Comparison of ENCODE assay signal across 8 cellular contexts in genomic region chr22:35539910-35540599, GRCh38. TPM values are rescaled to one million over a fixed set of nuclear protein-coding genes. Genes with fewer than 3 reads are reported as not detected.
DNase-seq lines count a peak whose midpoint lies in the region; ATAC-seq and TF ChIP-seq lines count a peak whose summit lies in the region.

No MANE protein-coding gene starts in this region.

- H3K27me3 ChIP-seq in right lobe of liver = no peaks in the 10 kb centered on the region

- H3K4me3 ChIP-seq in GM12865 (ENCODE audit: low read depth, low read length) (peak overlapping the region; percentile 46), right lobe of liver (peak overlapping the region; percentile 40 to 53 (median 50))

- peak overlapping the region; percentile 60 to 91 (median 72) for H3K4me3 Mint-ChIP-seq in IgD-negative memory B cell
- H3K4me3 Mint-ChIP-seq in activated CD4-positive, alpha-beta T cell treated with anti-CD3 and anti-CD28 coated beads, Interleukin-2, amount 10 ng/mL, durations not matched to agents 7 days and 5 days = peak overlapping the region; percentile 63
- peak overlapping the region; percentile 68 for H3K4me3 Mint-ChIP-seq in dendritic cell treated with granulocyte-macrophage colony-stimulating factor and Interleukin-4, amounts not matched to agents 40 ng/mL and 50 ng/mL, for 4 days

- peaks cover 9 to 13% (median 9%) of the 10 kb centered on the region in 3 donors for H3K4me1 Mint-ChIP-seq in IgD-negative memory B cell
- H3K4me1 Mint-ChIP-seq in activated CD4-positive, alpha-beta T cell treated with anti-CD3 and anti-CD28 coated beads, Interleukin-2, amount 10 ng/mL, durations not matched to agents 7 days and 5 days = peaks cover 4% of the 10 kb centered on the region
- H3K4me1 Mint-ChIP-seq in dendritic cell treated with granulocyte-macrophage colony-stimulating factor and Interleukin-4, amounts not matched to agents 40 ng/mL and 50 ng/mL, for 4 days (ENCODE audit: low read depth) = peaks cover 19% of the 10 kb centered on the region

- CTCF ChIA-PET in activated CD4-positive, alpha-beta T cell treated with anti-CD3 and anti-CD28 coated beads, Interleukin-2, amount 10 ng/mL, durations not matched to agents 7 days and 5 days (lab: Charles Lee) = interaction anchor here (1.7 to 1.8 kb wide), 2 partner anchors 13 to 526 kb away, joined by 4 to 6 read pairs; no protein-coding TSS in a partner anchor

- H3K36me3 Mint-ChIP-seq in IgD-negative memory B cell = peaks cover 2% of the 10 kb centered on the region
- H3K36me3 Mint-ChIP-seq in activated CD4-positive, alpha-beta T cell treated with anti-CD3 and anti-CD28 coated beads, Interleukin-2, amount 10 ng/mL, durations not matched to agents 7 days and 5 days (ENCODE audit: low read depth) = no peaks in the 10 kb centered on the region
- no peaks in the 10 kb centered on the region for H3K36me3 Mint-ChIP-seq in dendritic cell treated with granulocyte-macrophage colony-stimulating factor and Interleukin-4, amounts not matched to agents 40 ng/mL and 50 ng/mL, for 4 days (ENCODE audit: low read depth)

- WGBS in right lobe of liver (ENCODE audit: insufficient coverage, low coverage, low lambda C conversion rate, missing lambda C conversion rate) = 22% methylated on average over 6 of the region's 89 CpGs

- H3K27ac Mint-ChIP-seq in IgD-negative memory B cell = no peak overlapping the region
- no peak overlapping the region for H3K27ac Mint-ChIP-seq in activated CD4-positive, alpha-beta T cell treated with anti-CD3 and anti-CD28 coated beads, Interleukin-2, amount 10 ng/mL, durations not matched to agents 7 days and 5 days
- H3K27ac Mint-ChIP-seq in dendritic cell treated with granulocyte-macrophage colony-stimulating factor and Interleukin-4, amounts not matched to agents 40 ng/mL and 50 ng/mL, for 4 days = no peak overlapping the region

- peak overlapping the region in 1 of 3 donors; percentile 25 for H3K27ac ChIP-seq in right lobe of liver

- POLR2A ChIA-PET in activated CD4-positive, alpha-beta T cell treated with anti-CD3 and anti-CD28 coated beads, Interleukin-2, amount 10 ng/mL, durations not matched to agents 7 days and 5 days (lab: Charles Lee) = no interaction called here

- no peaks in the 10 kb centered on the region for H3K36me3 ChIP-seq in right lobe of liver

- H3K9me3 Mint-ChIP-seq in IgD-negative memory B cell = no peaks in the 10 kb centered on the region
- H3K9me3 Mint-ChIP-seq in activated CD4-positive, alpha-beta T cell treated with anti-CD3 and anti-CD28 coated beads, Interleukin-2, amount 10 ng/mL, durations not matched to agents 7 days and 5 days = no peaks in the 10 kb centered on the region
- H3K9me3 Mint-ChIP-seq in dendritic cell treated with granulocyte-macrophage colony-stimulating factor and Interleukin-4, amounts not matched to agents 40 ng/mL and 50 ng/mL, for 4 days = no peaks in the 10 kb centered on the region

- H3K9me3 ChIP-seq in right lobe of liver = no peaks in the 10 kb centered on the region

- TF ChIP-seq CTCF in GM12865 (IDR thresholded peaks at IDR 0.05; ENCODE audit: insufficient read depth, low read depth, low read length, missing control alignments) (no peak), right lobe of liver (IDR thresholded peaks at IDR 0.05) (no peak)

- peaks cover 34% of the 10 kb centered on the region for H3K27me3 Mint-ChIP-seq in IgD-negative memory B cell
- peaks cover 42% of the 10 kb centered on the region for H3K27me3 Mint-ChIP-seq in activated CD4-positive, alpha-beta T cell treated with anti-CD3 and anti-CD28 coated beads, Interleukin-2, amount 10 ng/mL, durations not matched to agents 7 days and 5 days
- H3K27me3 Mint-ChIP-seq in dendritic cell treated with granulocyte-macrophage colony-stimulating factor and Interleukin-4, amounts not matched to agents 40 ng/mL and 50 ng/mL, for 4 days = peaks cover 61% of the 10 kb centered on the region

- TF ChIP-seq POLR2A in right lobe of liver (IDR thresholded peaks at IDR 0.05) = no peak

- intact Hi-C loops in dendritic cell treated with granulocyte-macrophage colony-stimulating factor and Interleukin-4, amounts not matched to agents 40 ng/mL and 50 ng/mL, for 4 days (cut with micrococcal nuclease) = no loop called here
- intact Hi-C loops in right lobe of liver (cut with DNase I) = no loop called here

- peak; percentile 53 to 72 (median 64) for ATAC-seq in right lobe of liver

- peak; percentile 55 for DNase-seq in GM12865 (ENCODE audit: low read depth)
- DNase-seq in activated CD4-positive, alpha-beta T cell treated with anti-CD3 and anti-CD28 coated beads, Interleukin-2, amount 10 ng/mL, durations not matched to agents 7 days and 5 days = peak; percentile 46
- DNase-seq in right lobe of liver = peak; percentile 66 to 74 (median 69)
- peak; percentile 58 for DNase-seq in stimulated activated CD4-positive, alpha-beta T cell treated with anti-CD3 and anti-CD28 coated beads, Interleukin-4, amount 100 ng/mL, for 24 hours
- no peak for DNase-seq in pons (ENCODE audit: low spot score)
- DNase-seq in NK-92 (lab: John Stamatoyannopoulos, UW; ENCODE audit: unreplicated experiment) = no peak

- peaks cover 0 to 31% (median 11%) of the 10 kb centered on the region in 4 donors for H3K4me1 ChIP-seq in right lobe of liver

RNA-seq across cellular contexts. Expression of gene RASD2, which starts 0.6 kb away (rescaled TPM):
- polyA plus RNA-seq in IgD-negative memory B cell = not detected
- not detected for total RNA-seq in activated CD4-positive, alpha-beta T cell treated with anti-CD3 and anti-CD28 coated beads, Interleukin-2, amount 10 ng/mL, durations not matched to agents 7 days and 5 days
- under 1 TPM in 4 of 6 experiments, not detected in 2; 0.05 to 0.20 (median 0.07) TPM for total RNA-seq in right lobe of liver

Comparison
In these comparisons a context has a peak if more than half of its experiments do, and no peak if none do; other contexts are left out.
1. DNase-seq: peak in GM12865 (single experiment), activated CD4-positive, alpha-beta T cell treated with anti-CD3 and anti-CD28 coated beads, Interleukin-2, amount 10 ng/mL, durations not matched to agents 7 days and 5 days (single experiment), right lobe of liver (3 of 3) and stimulated activated CD4-positive, alpha-beta T cell treated with anti-CD3 and anti-CD28 coated beads, Interleukin-4, amount 100 ng/mL, for 24 hours (single experiment); none in pons (single experiment) and NK-92 (single experiment).
2. Peak in every context shown above with its lines, with median percentiles within 50 percentile points of each other: H3K4me3 Mint-ChIP-seq.